17 cellular contexts compared by ENCODE assay signal in the genomic region with DNA sequence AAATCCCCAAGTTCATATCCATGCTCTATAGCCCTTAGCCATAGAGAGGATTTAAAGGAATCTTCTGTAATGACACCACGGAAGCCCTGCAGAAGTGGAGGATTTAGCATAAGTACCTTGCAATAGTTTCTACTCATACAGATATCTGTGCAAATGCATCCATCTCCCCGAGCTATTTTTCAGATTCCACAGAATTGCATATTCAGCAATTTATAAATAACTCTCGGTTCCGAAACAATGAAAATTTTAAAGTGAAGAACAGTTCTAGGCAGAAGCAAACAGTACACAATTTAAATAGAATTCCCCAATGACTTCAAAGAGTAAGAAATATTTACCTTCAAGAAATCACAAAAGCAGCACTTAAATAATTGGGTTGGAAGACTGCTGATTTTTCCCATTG. TPM values are rescaled to one million over a fixed set of nuclear protein-coding genes. Genes with fewer than 3 reads are reported as not detected.
A peak's percentile ranks its signal among the peaks of the same experiment; 100 is the strongest.
DNase-seq lines count a peak whose midpoint lies in the region; ATAC-seq, FAIRE-seq and TF ChIP-seq lines count a peak whose summit lies in the region.
"Had no signal": no experiment of that assay in that cellular context is flagged by ENCODE, and none has a peak within 500 bp of the region (broad histone marks: within the 10 kb centered on the region; RNA-seq: fewer than 3 reads in every experiment).

No MANE protein-coding gene starts in this region.

- H3K27me3 ChIP-seq in GM23248 (replicated peaks; ENCODE audit: insufficient read depth), result no peaks in the 10 kb centered on the region
- H3K27me3 ChIP-seq in adrenal gland, result no peaks in the 10 kb centered on the region
- H3K27me3 ChIP-seq in HepG2 (ENCODE audit: control insufficient read depth in 1 of 2, insufficient read depth in 2 of 2, low read length in 2 of 2), result peaks cover 0 to under 1% of the 10 kb centered on the region in 2 experiments; a peak in 1 of 5 replicates
- no peaks in the 10 kb centered on the region for H3K27me3 ChIP-seq in stomach smooth muscle (ENCODE audit: control insufficient read depth in 1 of 2, insufficient read depth in 2 of 2, low read length in 2 of 2)

- H3K4me3 ChIP-seq in GM23248, result peak overlapping the region; percentile 30
- peak overlapping the region in 1 of 4 donors; percentile 47 for H3K4me3 ChIP-seq in adrenal gland
- H3K4me3 ChIP-seq in HepG2 (replicated peaks in 1 of 3; ENCODE audit: insufficient read depth in 1 of 3, low read depth in 2 of 3, low read length in 3 of 3), result no peak overlapping the region
- peak overlapping the region; percentile 44 to 73 for H3K4me3 ChIP-seq in stomach smooth muscle (ENCODE audit: low read length in 2 of 2)

- CTCF ChIA-PET in HepG2 (lab: Yijun Ruan, JAX; ENCODE audit: low intra/inter-chr PET ratio, low total read pairs), result no interaction called here

- no TSS peak for BruUV-seq in HepG2 (replicated peaks; lab: Mats Ljungman, UMichigan)

- TF ChIP-seq CTCF in adrenal gland (IDR thresholded peaks at IDR 0.05) (no peak), HepG2 (CRISPR knock-in tag; IDR thresholded peaks at IDR 0.05) (no peak)

- POLR2A ChIA-PET in HepG2 (lab: Yijun Ruan, JAX), result no interaction called here

- FAIRE-seq in HepG2 (lab: Jason Lieb, UNC), result no peak
- FAIRE-seq: HTR-8/SVneo had no signal

- H3K79me2 ChIP-seq in GM23248 (ENCODE audit: insufficient read depth) (no peaks in the 10 kb centered on the region), HepG2 (ENCODE audit: insufficient read depth, low read length) (no peaks in the 10 kb centered on the region)

- no peak for DNase-seq in GM23248
- DNase-seq in adrenal gland, result no peak
- no peak for DNase-seq in HepG2 (ENCODE audit: low spot score)
- no peak for DNase-seq in activated effector memory CD4-positive, alpha-beta T cell treated with anti-CD3 and anti-CD28 coated beads, Interleukin-2, amount 50 U/mL, for 16 hours
- no peak for DNase-seq in AG08396 (ENCODE audit: low spot score)
- no peak for DNase-seq in NCI-H526 treated with DMSO at 0.1 percent for 48 hours (lab: John Stamatoyannopoulos, UW)
- no peak for DNase-seq in stimulated activated naive CD4-positive, alpha-beta T cell (lab: John Stamatoyannopoulos, UW)
- DNase-seq: activated CD4-positive, alpha-beta T cell treated with anti-CD3 and anti-CD28 coated beads for 48 hours; activated T-cell treated with anti-CD3 and anti-CD28 coated beads for 4 hours; effector memory CD8-positive, alpha-beta T cell; natural killer cell; NCI-H2029; SHP77 had no signal

- peaks cover 36% of the 10 kb centered on the region for H3K4me1 ChIP-seq in GM23248 (ENCODE audit: insufficient read depth)
- peaks cover 0 to 15% of the 10 kb centered on the region in 2 donors for H3K4me1 ChIP-seq in adrenal gland (replicated peaks in 1 of 2)
- H3K4me1 ChIP-seq in HepG2 (ENCODE audit: insufficient read depth, low read length), result no peaks in the 10 kb centered on the region
- H3K4me1 ChIP-seq in stomach smooth muscle (ENCODE audit: control insufficient read depth, insufficient read depth, low read length), result peaks cover 15% of the 10 kb centered on the region

- H2AFZ ChIP-seq in GM23248 (peak overlapping the region; percentile 29; the same call in 1 of the 2 replicates), HepG2 (ENCODE audit: low read length) (no peak overlapping the region)

- H3K9me2 ChIP-seq in GM23248 (ENCODE audit: insufficient read depth), result no peaks in the 10 kb centered on the region

- WGBS in GM23248 (ENCODE audit: low coverage in 1 of 2, low lambda C conversion rate in 2 of 2, missing lambda C conversion rate in 2 of 2), 2 experiments, result 26 to 29% methylated on average over 4 of the region's 4 CpGs
- 39 to 52% (median 44%) methylated on average over 4 of the region's 4 CpGs for WGBS in adrenal gland, 4 donors
- 37% methylated on average over 4 of the region's 4 CpGs for WGBS in HepG2 (ENCODE audit: low lambda C conversion rate)

- H3K9me3 ChIP-seq in GM23248 (ENCODE audit: low read depth) (no peaks in the 10 kb centered on the region), adrenal gland (replicated peaks in 1 of 3) (no peaks in the 10 kb centered on the region), HepG2 (ENCODE audit: low read length) (no peaks in the 10 kb centered on the region), stomach smooth muscle (ENCODE audit: control insufficient read depth in 2 of 2, low read length in 2 of 2) (no peaks in the 10 kb centered on the region)

- H3F3A ChIP-seq in GM23248 (ENCODE audit: insufficient read depth), result 0 out of 2 replicates have a peak, but pooled peaks cover 11% of the 10 kb centered on the region

- no peaks in the 10 kb centered on the region for H3K36me3 ChIP-seq in GM23248 (ENCODE audit: low read depth)
- H3K36me3 ChIP-seq in adrenal gland (replicated peaks in 1 of 2), result no peaks in the 10 kb centered on the region
- H3K36me3 ChIP-seq in HepG2 (replicated peaks in 1 of 2; ENCODE audit: control insufficient read depth in 1 of 2, insufficient read depth in 2 of 2, low read length in 2 of 2), result no peaks in the 10 kb centered on the region
- H3K36me3 ChIP-seq in stomach smooth muscle (ENCODE audit: control insufficient read depth in 2 of 2, insufficient read depth in 2 of 2, low read length in 2 of 2), result no peaks in the 10 kb centered on the region

- H4K20me1 ChIP-seq in GM23248 (ENCODE audit: insufficient read depth) (no peaks in the 10 kb centered on the region), HepG2 (ENCODE audit: insufficient read depth, low read length) (no peaks in the 10 kb centered on the region)

- ATAC-seq in HepG2, result no peak
- ATAC-seq: activated naive CD4-positive, alpha-beta T cell treated with anti-CD3 and anti-CD28 coated beads, Interleukin-2, amount 50 U/mL, for 72 hours; natural killer cell had no signal

- no peak overlapping the region for H3K9ac ChIP-seq in GM23248
- H3K9ac ChIP-seq in HepG2 (ENCODE audit: insufficient read depth, low read depth, low read length), result no peak overlapping the region
- peak overlapping the region; percentile 1 to 6 for H3K9ac ChIP-seq in stomach smooth muscle (ENCODE audit: low read length in 2 of 2)

- TF ChIP-seq EP300 in HepG2 (IDR thresholded peaks at IDR 0.05; ENCODE audit: low read depth in 2 of 2, low read length in 2 of 2), result no peak
- TF ChIP-seq EP300 in HepG2 (CRISPR knock-in tag; IDR thresholded peaks at IDR 0.05; ENCODE audit: borderline replicate concordance), result no peak

- in situ Hi-C loops in GM23248 (cut with MboI), result loop anchor here (25.0 kb wide), 1 partner anchor 543 kb away; no protein-coding TSS in a partner anchor
- in situ Hi-C loops in HepG2 (cut with HindIII; ENCODE audit: extremely low pct_ligation_motif_present, low pct_unique_long_range_greater_than_20kb), result loop anchor here (5.0 to 25.0 kb wide), 2 partner anchors 168 to 538 kb away; no protein-coding TSS in a partner anchor

- H3K4me2 ChIP-seq in GM23248 (ENCODE audit: unreplicated experiment) (peak overlapping the region; percentile 48), HepG2 (ENCODE audit: low read depth, low read length) (no peak overlapping the region)

- peak overlapping the region; percentile 4; the same call in 1 of the 2 replicates for H3K27ac ChIP-seq in GM23248
- H3K27ac ChIP-seq in adrenal gland, result peak overlapping the region in 3 of 5 donors; percentile 8 to 47 (median 37)
- H3K27ac ChIP-seq in HepG2 (ENCODE audit: extremely low read length, insufficient read depth, low read length), result no peak overlapping the region
- no peak overlapping the region for H3K27ac ChIP-seq in stomach smooth muscle (ENCODE audit: low read length)

- intact Hi-C loops in adrenal gland (cut with DNase I) (no loop called here), HepG2 (cut with micrococcal nuclease; ENCODE audit: unreplicated experiment) (loop anchor here (10.0 kb wide), 1 partner anchor 385 kb away; no protein-coding TSS in a partner anchor)

- no peak for TF ChIP-seq RAD21 in HepG2 (CRISPR knock-in tag; IDR thresholded peaks at IDR 0.05)

- TF ChIP-seq POLR2A in adrenal gland (IDR thresholded peaks at IDR 0.05) (no peak), HepG2 (IDR thresholded peaks at IDR 0.05; ENCODE audit: insufficient read depth in 1 of 2, low read depth in 2 of 2, low read length in 2 of 2) (no peak)

TF ChIP-seq in HepG2, 621 proteins besides CTCF, POLR2A, EP300 and RAD21 (continues in another document):
- TF ChIP-seq U2AF1 (optimal IDR thresholded peaks at IDR 0.05; ENCODE audit: low read depth, low read length), result no peak

RNA-seq across cellular contexts. Expression of a gene that starts 0.4 kb away (rescaled TPM):
- total RNA-seq in GM23248 (2014; rRNA removed; shearing (Covaris generic)), result 1.4 and 2.9 TPM in 2 replicates
- polyA plus RNA-seq in GM23248 (2016; fragmentation: Nextera tagmentation; extraction: Ambion mirVana), result 2.1 and 2.3 TPM in 2 replicates
- total RNA-seq in adrenal gland, result 10 to 100 TPM in 7 of 8 donors, 1 to 10 TPM in 1; 7.1 to 28.4 (median 17.3) TPM
- polyA plus RNA-seq in adrenal gland, result 10 to 100 TPM in 2 of 3 donors, 1 to 10 TPM in 1; 7.7 to 17.2 (median 14.3) TPM
- not detected in 2 replicates for total RNA-seq in HepG2 (2016; rRNA removed; fragmentation: Illumina TruSeq; extraction: Trizol)
- not detected in 2 replicates for total RNA-seq in HepG2 (2016; cell fraction: cytosol; rRNA removed; fragmentation: Illumina TruSeq; extraction: Trizol; ENCODE audit: low read depth)
- total RNA-seq in HepG2 (2016; cell fraction: insoluble cytoplasmic fraction; rRNA removed; fragmentation: Illumina TruSeq; extraction: Trizol), result not detected in 2 replicates
- not detected in 2 replicates for total RNA-seq in HepG2 (2016; cell fraction: membrane; rRNA removed; fragmentation: Illumina TruSeq; extraction: Trizol)
- not detected in 2 replicates for total RNA-seq in HepG2 (2016; cell fraction: nucleus; rRNA removed; fragmentation: Illumina TruSeq; extraction: Trizol)
- not detected in 2 replicates for polyA plus RNA-seq in HepG2 (2011; rRNA removed)
- not detected in 2 replicates for polyA plus RNA-seq in HepG2 (2011; cell fraction: cytosol; rRNA removed)
- not detected in 2 replicates for polyA plus RNA-seq in HepG2 (2011; cell fraction: nucleus; rRNA removed)
- polyA plus RNA-seq in HepG2 (2012), result not detected in 2 replicates
- polyA plus RNA-seq in HepG2 (2016; cell fraction: cytosol; fragmentation: Illumina TruSeq; extraction: Trizol; ENCODE audit: low read depth), result not detected in 2 replicates
- not detected in 2 replicates for polyA plus RNA-seq in HepG2 (2016; cell fraction: insoluble cytoplasmic fraction; fragmentation: Illumina TruSeq; extraction: Trizol; ENCODE audit: low read depth)
- polyA plus RNA-seq in HepG2 (2016; cell fraction: membrane; fragmentation: Illumina TruSeq; extraction: Trizol; ENCODE audit: low read depth), result not detected in 2 replicates
- not detected in 2 replicates for polyA plus RNA-seq in HepG2 (2016; cell fraction: nucleus; fragmentation: Illumina TruSeq; extraction: Trizol; ENCODE audit: insufficient read depth, low read depth)
- polyA minus RNA-seq in HepG2 (2011; rRNA and poly(A)+ RNA removed; ENCODE audit: low replicate concordance), result not detected in 2 replicates
- not detected in 2 replicates for polyA minus RNA-seq in HepG2 (2011; cell fraction: cytosol; rRNA and poly(A)+ RNA removed)
- not detected in 2 replicates for polyA minus RNA-seq in HepG2 (2011; cell fraction: nucleus; rRNA and poly(A)+ RNA removed)
- total RNA-seq: CD4-positive, CD25-positive, alpha-beta regulatory T cell had no signal
- polyA plus RNA-seq: CD4-positive, CD25-positive, alpha-beta regulatory T cell had no signal

Comparison
In these comparisons a context has a peak if more than half of its experiments do, and no peak if none do; other contexts are left out.
1. H3K27ac ChIP-seq: peak in GM23248 (single experiment) and adrenal gland (3 of 5); none in HepG2 (single experiment) and stomach smooth muscle (single experiment).
2. H3K4me3 ChIP-seq: peak in GM23248 (single experiment) and stomach smooth muscle (2 of 2); none in HepG2 (0 of 3).
3. H3K9ac ChIP-seq: peak in stomach smooth muscle (2 of 2); none in GM23248 (single experiment) and HepG2 (single experiment).